8 cellular contexts compared by ENCODE assay signal in the genomic region with DNA sequence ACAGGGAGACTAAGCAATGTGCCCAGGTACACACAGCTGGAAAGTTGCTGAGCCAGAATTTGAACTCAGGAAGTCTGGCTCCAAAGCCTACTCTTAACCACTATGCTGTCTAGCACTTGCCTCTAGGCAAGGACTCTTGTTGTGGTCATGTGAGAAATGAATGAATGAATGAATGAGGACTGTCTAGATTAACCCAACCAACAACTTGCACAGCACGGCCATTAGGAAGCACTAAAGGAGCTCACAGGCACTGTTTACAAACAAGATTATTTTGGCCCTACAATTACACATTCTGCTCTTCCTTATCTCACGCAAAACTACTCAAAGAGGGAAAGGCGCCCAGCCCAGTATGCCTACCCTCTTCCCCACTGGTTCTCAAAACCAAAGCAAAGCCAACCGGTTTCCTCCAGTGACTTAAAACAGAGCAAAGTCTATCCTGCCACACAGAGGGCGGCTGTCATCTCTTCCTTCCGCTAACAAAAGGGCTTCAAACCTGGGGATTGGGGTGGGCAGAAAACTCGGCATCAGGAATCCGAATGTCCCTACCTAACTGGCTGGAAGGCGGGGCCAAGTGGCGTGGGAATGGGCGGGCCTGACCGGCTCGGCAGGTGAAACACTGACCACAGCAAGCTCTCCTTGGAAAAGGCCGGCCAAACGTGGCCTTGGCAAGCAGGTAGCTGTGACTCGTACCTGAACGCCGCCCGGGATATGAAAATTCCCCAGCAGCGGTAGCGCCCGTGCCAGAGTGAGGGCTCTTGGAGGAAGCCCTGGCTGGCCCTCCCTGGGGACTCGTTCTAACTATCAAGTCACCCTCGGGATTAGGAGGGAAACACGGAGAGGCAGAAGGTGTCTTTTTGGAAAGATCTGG. TPM values are rescaled to one million over a fixed set of nuclear protein-coding genes. Genes with fewer than 3 reads are reported as not detected.
DNase-seq lines count a peak whose midpoint lies in the region; ATAC-seq, FAIRE-seq and TF ChIP-seq lines count a peak whose summit lies in the region.

No MANE protein-coding gene starts in this region.

- no peak for ATAC-seq in HG03460 (IDR thresholded peaks at IDR 0.05; ENCODE audit: unreplicated experiment)

- DNase-seq in Daoy (ENCODE audit: low read depth) (peak; percentile 55), Karpas-422 (peak; percentile 57), bronchial epithelial cell (ENCODE audit: low read depth) (peak; percentile 46), islet precursor cell (peak; percentile 92), AG08396 (ENCODE audit: low spot score) (no peak)

- TF ChIP-seq CTCF in SU-DHL-6 (IDR thresholded peaks at IDR 0.05; ENCODE audit: insufficient read depth, low read length, poor library complexity, severe bottlenecking) (no peak), bronchial epithelial cell (IDR thresholded peaks at IDR 0.05; ENCODE audit: insufficient read depth, low read length, severe bottlenecking) (no peak)

- peaks cover 5% of the 10 kb centered on the region; the same call in 1 of the 2 replicates for H3K36me3 ChIP-seq in Karpas-422 (ENCODE audit: insufficient read depth, low read length)
- H3K36me3 ChIP-seq in SU-DHL-6 (ENCODE audit: low read length), result no peaks in the 10 kb centered on the region
- peaks cover 2% of the 10 kb centered on the region for H3K36me3 ChIP-seq in bronchial epithelial cell (ENCODE audit: control insufficient read depth, insufficient read depth, low read length)

- H3K27me3 ChIP-seq in Karpas-422 (ENCODE audit: low read length), result no peaks in the 10 kb centered on the region
- H3K27me3 ChIP-seq in SU-DHL-6 (ENCODE audit: low read length), result no peaks in the 10 kb centered on the region
- H3K27me3 ChIP-seq in bronchial epithelial cell (ENCODE audit: control insufficient read depth, insufficient read depth, low read length), result no peaks in the 10 kb centered on the region

- no peak overlapping the region for H2AFZ ChIP-seq in Karpas-422 (ENCODE audit: low read length)
- H2AFZ ChIP-seq in SU-DHL-6 (ENCODE audit: low read depth, low read length, severe bottlenecking), result no peak overlapping the region

- H3K4me1 ChIP-seq in Karpas-422 (ENCODE audit: low read length), result peaks cover 51% of the 10 kb centered on the region

- peak overlapping the region; percentile 41 for H3K27ac ChIP-seq in Karpas-422 (ENCODE audit: low read length)
- H3K27ac ChIP-seq in SU-DHL-6 (ENCODE audit: low read depth, low read length), result peak overlapping the region; percentile 58
- peak overlapping the region; percentile 81 to 99 (median 97) for H3K27ac ChIP-seq in skin epidermis

- peak overlapping the region; percentile 93 for H3K4me2 ChIP-seq in Karpas-422 (ENCODE audit: low read depth, low read length, poor library complexity, severe bottlenecking)
- H3K4me2 ChIP-seq in SU-DHL-6 (ENCODE audit: low read depth, low read length, poor library complexity, severe bottlenecking), result peak overlapping the region; percentile 89

- H3K79me2 ChIP-seq in Karpas-422 (ENCODE audit: low read length), result peaks cover 58% of the 10 kb centered on the region
- H3K79me2 ChIP-seq in SU-DHL-6 (ENCODE audit: insufficient read depth, low read length), result peaks cover 54% of the 10 kb centered on the region

- H3K9ac ChIP-seq in Karpas-422 (ENCODE audit: low read length) (peak overlapping the region; percentile 90), SU-DHL-6 (ENCODE audit: low read length) (peak overlapping the region; percentile 90)

- FAIRE-seq in bronchial epithelial cell (lab: Jason Lieb, UNC), result no peak

- no peaks in the 10 kb centered on the region for H3K9me3 ChIP-seq in Karpas-422 (ENCODE audit: low read length)
- no peaks in the 10 kb centered on the region for H3K9me3 ChIP-seq in SU-DHL-6 (ENCODE audit: insufficient read depth, low read length)

- H3K4me3 ChIP-seq in Karpas-422 (ENCODE audit: low read length), result peak overlapping the region; percentile 96
- peak overlapping the region; percentile 94 for H3K4me3 ChIP-seq in SU-DHL-6 (ENCODE audit: insufficient read depth, low read length, poor library complexity, severe bottlenecking)
- peak overlapping the region; percentile 75 for H3K4me3 ChIP-seq in bronchial epithelial cell (ENCODE audit: low read depth, low read length)
- H3K4me3 ChIP-seq in skin epidermis, result peak overlapping the region; percentile 74 to 98 (median 92)

- peaks cover 30% of the 10 kb centered on the region for H3F3A ChIP-seq in SU-DHL-6 (ENCODE audit: insufficient read depth)

- H4K20me1 ChIP-seq in Karpas-422 (ENCODE audit: insufficient read depth, low read depth, low read length) (peaks cover 3% of the 10 kb centered on the region; the same call in 1 of the 2 replicates), SU-DHL-6 (ENCODE audit: low read depth, low read length) (peaks cover 3% of the 10 kb centered on the region; the same call in 1 of the 2 replicates)

- H3K9me2 ChIP-seq in Karpas-422 (replicated peaks; ENCODE audit: insufficient read depth, low read length), result no peaks in the 10 kb centered on the region
- no peaks in the 10 kb centered on the region for H3K9me2 ChIP-seq in SU-DHL-6 (replicated peaks; ENCODE audit: insufficient read depth, low read length)

RNA-seq across cellular contexts. Expression of gene STK40, which starts 0.9 kb away (rescaled TPM):
- 18.2 and 31.1 TPM in 2 replicates for total RNA-seq in Daoy (2014; rRNA removed; shearing (Covaris generic))
- total RNA-seq in Karpas-422 (2014; rRNA removed; shearing (Covaris generic); ENCODE audit: low replicate concordance), result 27.0 and 44.6 TPM in 2 replicates
- total RNA-seq in bronchial epithelial cell, result 9.0 and 12.3 TPM in 2 replicates

RNA-seq across cellular contexts. Expression of gene LSM10, which starts 12.9 kb away (rescaled TPM):
- 5.1 and 10.3 TPM in 2 replicates for total RNA-seq in Daoy (2014; rRNA removed; shearing (Covaris generic))
- 19.4 and 19.5 TPM in 2 replicates for total RNA-seq in Karpas-422 (2014; rRNA removed; shearing (Covaris generic); ENCODE audit: low replicate concordance)
- total RNA-seq in bronchial epithelial cell, result 7.6 and 11.5 TPM in 2 replicates

Comparison
In these comparisons a context has a peak if more than half of its experiments do, and no peak if none do; other contexts are left out.
1. H3K27ac ChIP-seq: peak in every context shown above with its lines; median percentile 97 in skin epidermis; 58 in SU-DHL-6; 41 in Karpas-422.